8 cellular contexts compared by ENCODE assay signal in genomic region chr5:112737472-112738179, GRCh38. TPM values are rescaled to one million over a fixed set of nuclear protein-coding genes. Genes with fewer than 3 reads are reported as not detected.
DNase-seq lines count a peak whose midpoint lies in the region; ATAC-seq lines count a peak whose summit lies in the region.

Gene APC, plus strand, starts transcription at chr5:112737885. Its CDS starts 17,006 bp downstream, at chr5:112754891.

- no peaks in the 10 kb centered on the region for H3K27me3 ChIP-seq in CD4-positive, CD25-positive, alpha-beta regulatory T cell (ENCODE audit: control insufficient read depth, insufficient read depth, low read length)

- CTCF ChIA-PET in activated CD8-positive, alpha-beta memory T cell treated with anti-CD3 and anti-CD28 coated beads for 36 hours (lab: Charles Lee), result interaction anchor here (0.7 to 1.1 kb wide), 3 partner anchors 20 to 187 kb away, joined by 3 read pairs; no protein-coding TSS in a partner anchor

- H3K27ac Mint-ChIP-seq in CD4-positive, CD25-positive, alpha-beta regulatory T cell, result peak within 1 kb of the TSS; percentile 47 to 90 (median 88)
- H3K27ac Mint-ChIP-seq in effector memory CD8-positive, alpha-beta T cell, result peak within 1 kb of the TSS; percentile 87

- peak within 1 kb of the TSS; percentile 86 to 94 (median 93) for H3K4me3 Mint-ChIP-seq in CD4-positive, CD25-positive, alpha-beta regulatory T cell
- H3K4me3 Mint-ChIP-seq in effector memory CD8-positive, alpha-beta T cell, result peak within 1 kb of the TSS; percentile 92

- peak; percentile 71 to 75 (median 72) for DNase-seq in CD4-positive, CD25-positive, alpha-beta regulatory T cell
- peak; percentile 65 to 72 for DNase-seq in NOMO-1 (lab: John Stamatoyannopoulos, UW; ENCODE audit: unreplicated experiment in 2 of 2)
- peak; percentile 66 to 68 (median 67) for DNase-seq in effector memory CD8-positive, alpha-beta T cell
- peak; percentile 97 for DNase-seq in medulla oblongata (ENCODE audit: extremely low spot score)
- peak; percentile 41 to 59 (median 58) for DNase-seq in stimulated activated CD4-positive, alpha-beta T cell treated with anti-CD3 and anti-CD28 coated beads, TNF-alpha, amount 100 ng/mL, for 4 hours (ENCODE audit: low read depth in 3 of 3)

- H3K27me3 Mint-ChIP-seq in CD4-positive, CD25-positive, alpha-beta regulatory T cell, result no peaks in the 10 kb centered on the region
- no peaks in the 10 kb centered on the region for H3K27me3 Mint-ChIP-seq in effector memory CD8-positive, alpha-beta T cell

- H3K9me3 ChIP-seq in CD4-positive, CD25-positive, alpha-beta regulatory T cell (ENCODE audit: control insufficient read depth in 2 of 2, low read length in 2 of 2), result no peaks in the 10 kb centered on the region

- peak within 1 kb of the TSS; percentile 82 for H3K4me3 ChIP-seq in CD4-positive, CD25-positive, alpha-beta regulatory T cell (ENCODE audit: low read depth, low read length)

- peaks cover 4% of the 10 kb centered on the region for H3K36me3 Mint-ChIP-seq in CD4-positive, CD25-positive, alpha-beta regulatory T cell
- peaks cover 9% of the 10 kb centered on the region for H3K36me3 Mint-ChIP-seq in effector memory CD8-positive, alpha-beta T cell (ENCODE audit: insufficient read depth)

- ATAC-seq in CD4-positive, CD25-positive, alpha-beta regulatory T cell (ENCODE audit: low read depth in 2 of 2), result peak; percentile 89 to 94
- ATAC-seq in GM19395 (IDR thresholded peaks at IDR 0.05; ENCODE audit: unreplicated experiment) (peak; percentile 99), HG03521 (IDR thresholded peaks at IDR 0.05; ENCODE audit: unreplicated experiment) (peak; percentile 100)
- ATAC-seq in effector memory CD8-positive, alpha-beta T cell (replicated peaks), result peak; percentile 97

- H3K9me3 Mint-ChIP-seq in CD4-positive, CD25-positive, alpha-beta regulatory T cell, result no peaks in the 10 kb centered on the region
- no peaks in the 10 kb centered on the region for H3K9me3 Mint-ChIP-seq in effector memory CD8-positive, alpha-beta T cell

- POLR2A ChIA-PET in activated CD8-positive, alpha-beta memory T cell treated with anti-CD3 and anti-CD28 coated beads for 36 hours (lab: Charles Lee), result no interaction called here

- H3K4me1 Mint-ChIP-seq in CD4-positive, CD25-positive, alpha-beta regulatory T cell, result peaks cover 4 to 37% (median 30%) of the 10 kb centered on the region in 4 donors
- peaks cover 14 to 29% of the 10 kb centered on the region in 2 donors for H3K4me1 Mint-ChIP-seq in effector memory CD8-positive, alpha-beta T cell (ENCODE audit: low read depth in 2 of 2)

- peaks cover 18% of the 10 kb centered on the region for H3K4me1 ChIP-seq in CD4-positive, CD25-positive, alpha-beta regulatory T cell (ENCODE audit: control insufficient read depth, insufficient read depth, low read length, poor library complexity, severe bottlenecking)

- no peak within 1 kb of the TSS for H3K27ac ChIP-seq in CD4-positive, CD25-positive, alpha-beta regulatory T cell (ENCODE audit: insufficient read depth, low read length, poor library complexity, severe bottlenecking)

- H3K36me3 ChIP-seq in CD4-positive, CD25-positive, alpha-beta regulatory T cell (ENCODE audit: control insufficient read depth, insufficient read depth, low read length), result no peaks in the 10 kb centered on the region

RNA-seq across cellular contexts. Expression of gene APC, which starts in this region (rescaled TPM):
- total RNA-seq in CD4-positive, CD25-positive, alpha-beta regulatory T cell, result 40.5 TPM
- 10 to 100 TPM in 3 of 4 donors, 1 to 10 TPM in 1; 7.6 to 21.7 (median 17.7) TPM for polyA plus RNA-seq in CD4-positive, CD25-positive, alpha-beta regulatory T cell
- total RNA-seq in activated CD8-positive, alpha-beta memory T cell treated with anti-CD3 and anti-CD28 coated beads for 36 hours, result 10 to 100 TPM; 23.9 to 24.8 TPM
